ENCODE assay signal across 17 cellular contexts in the genomic region with DNA sequence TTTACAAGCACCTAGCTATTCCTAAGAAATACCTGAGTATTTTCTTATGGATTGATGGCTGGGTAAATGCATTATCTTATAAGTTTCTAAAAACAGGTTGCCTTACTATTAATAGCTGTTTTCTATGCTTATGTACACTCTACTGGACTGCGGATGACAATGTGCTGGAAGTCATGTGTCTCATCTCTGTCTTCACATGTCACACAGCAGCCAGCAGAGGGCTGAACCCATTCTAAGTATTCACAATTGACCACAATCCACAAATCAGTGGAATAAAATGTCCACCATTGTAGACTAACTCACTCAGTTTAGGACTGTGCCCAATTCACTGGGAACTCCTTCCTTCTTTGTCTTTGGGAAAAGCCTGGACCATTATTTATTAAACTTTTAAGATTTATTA.
"Had no signal": no experiment of that assay in that cellular context is flagged by ENCODE, and none has a peak within 500 bp of the region (broad histone marks: within the 10 kb centered on the region; RNA-seq: fewer than 3 reads in every experiment).

No MANE protein-coding gene starts in this region.

- H3K9me3 ChIP-seq: mucosa of descending colon, transverse colon had no signal

- H3K27ac ChIP-seq: hepatocyte, skin epidermis, transverse colon had no signal

- DNase-seq: activated naive CD4-positive, alpha-beta T cell treated with anti-CD3 and anti-CD28 coated beads, Interleukin-2, amount 50 U/mL, for 16 hours; activated T-cell treated with anti-CD3 and anti-CD28 coated beads, Interleukin-2, amount 50 U/mL, for 1 hour; erythroblast; left ventricle myocardium superior; mucosa of descending colon; naive thymus-derived CD8-positive, alpha-beta T cell; nucleus accumbens; posterior cingulate gyrus; retina; stimulated activated CD4-positive, alpha-beta T cell treated with anti-CD3 and anti-CD28 coated beads, Interleukin-4, amount 100 ng/mL, for 4 hours; stimulated activated CD8-positive, alpha-beta memory T cell treated with anti-CD3 and anti-CD28 coated beads, Interleukin-4, amount 100 ng/mL, for 48 hours; stimulated activated naive CD8-positive, alpha-beta T cell treated with anti-CD3 and anti-CD28 coated beads, Interleukin-15, Interleukin-2, amounts not matched to agents 100 U/mL and 50 U/mL, for 24 hours; transverse colon had no signal

- H3K27ac Mint-ChIP-seq: memory B cell; naive thymus-derived CD8-positive, alpha-beta T cell had no signal

- H3K4me1 Mint-ChIP-seq: memory B cell; naive thymus-derived CD8-positive, alpha-beta T cell had no signal

- H3K4me3 ChIP-seq: hepatocyte, mucosa of descending colon, skin epidermis, transverse colon had no signal

- H3K4me1 ChIP-seq: transverse colon had no signal

- H3K36me3 Mint-ChIP-seq: memory B cell; naive thymus-derived CD8-positive, alpha-beta T cell had no signal

- H2AFZ ChIP-seq: hepatocyte had no signal

- H3K9me3 Mint-ChIP-seq: memory B cell had no signal

- ATAC-seq: activated CD4-positive, CD25-positive, alpha-beta regulatory T cell treated with anti-CD3 and anti-CD28 coated beads, Interleukin-2, amount 50 U/mL, for 24 hours; left ventricle myocardium superior; mucosa of descending colon; naive thymus-derived CD8-positive, alpha-beta T cell; stimulated activated naive CD8-positive, alpha-beta T cell treated with anti-CD3 and anti-CD28 coated beads, Interleukin-15, Interleukin-2, amounts not matched to agents 100 U/mL and 50 U/mL, for 24 hours had no signal

- H3K4me3 Mint-ChIP-seq: memory B cell; naive thymus-derived CD8-positive, alpha-beta T cell had no signal

- H3K4me2 ChIP-seq: hepatocyte had no signal

- H3K36me3 ChIP-seq: transverse colon had no signal

- H3K79me2 ChIP-seq: hepatocyte had no signal

- H3K27me3 ChIP-seq: transverse colon had no signal
